In the genomic region with DNA sequence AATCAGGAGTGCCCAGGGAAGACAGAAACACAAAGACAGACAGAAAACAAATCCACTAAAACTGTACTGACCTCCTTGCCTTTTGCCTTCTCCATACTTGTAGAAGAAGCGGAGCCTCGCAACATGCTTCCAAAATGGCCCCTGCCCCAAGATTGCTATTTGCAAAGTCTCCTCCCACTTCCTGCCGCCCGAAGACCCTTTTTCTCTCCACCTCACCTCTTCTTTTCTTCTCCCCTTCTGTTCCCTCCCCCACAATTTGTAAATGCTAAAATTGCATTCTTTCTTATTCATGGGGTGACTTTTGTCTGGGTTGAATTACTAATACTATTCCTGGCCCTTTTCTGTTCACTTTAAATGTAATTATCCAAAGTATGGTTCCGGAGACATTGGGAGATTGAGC, we compare ENCODE assay signal across 11 cellular contexts. TPM values are rescaled to one million over a fixed set of nuclear protein-coding genes. Genes with fewer than 3 reads are reported as not detected.
DNase-seq lines count a peak whose midpoint lies in the region; ATAC-seq and TF ChIP-seq lines count a peak whose summit lies in the region.
"Had no signal": no experiment of that assay in that cellular context is flagged by ENCODE, and none has a peak within 500 bp of the region (broad histone marks: within the 10 kb centered on the region; RNA-seq: fewer than 3 reads in every experiment).

A gene with protein sequence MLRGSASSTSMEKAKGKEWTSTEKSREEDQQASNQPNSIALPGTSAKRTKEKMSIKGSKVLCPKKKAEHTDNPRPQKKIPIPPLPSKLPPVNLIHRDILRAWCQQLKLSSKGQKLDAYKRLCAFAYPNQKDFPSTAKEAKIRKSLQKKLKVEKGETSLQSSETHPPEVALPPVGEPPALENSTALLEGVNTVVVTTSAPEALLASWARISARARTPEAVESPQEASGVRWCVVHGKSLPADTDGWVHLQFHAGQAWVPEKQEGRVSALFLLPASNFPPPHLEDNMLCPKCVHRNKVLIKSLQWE (minus strand): TSS at position 154 of the 400 bp plus-strand sequence. CDS start 29 bp downstream, at position 125.

- H3K27ac ChIP-seq in brain microvascular endothelial cell (no peak within 1 kb of the TSS), right lobe of liver (peak within 1 kb of the TSS; percentile 63 to 94 (median 82)), SJCRH30 (no peak within 1 kb of the TSS)
- H3K27ac ChIP-seq: prostate gland had no signal

- H3K9me3 ChIP-seq in right lobe of liver (no peaks in the 10 kb centered on the region), SJCRH30 (replicated peaks) (no peaks in the 10 kb centered on the region)
- H3K9me3 ChIP-seq: prostate gland had no signal

- DNase-seq in activated CD4-positive, alpha-beta T cell treated with anti-CD3 and anti-CD28 coated beads for 36 hours, result no peak
- DNase-seq in activated CD4-positive, alpha-beta T cell treated with anti-CD3 and anti-CD28 coated beads, Interleukin-2, amount 50 U/mL, for 4 hours, result no peak
- DNase-seq in brain microvascular endothelial cell, result no peak
- DNase-seq in right lobe of liver, result no peak
- DNase-seq in stimulated activated naive CD8-positive, alpha-beta T cell treated with anti-CD3 and anti-CD28 coated beads, Interleukin-15, amount 100 ng/mL, for 72 hours, result no peak
- no peak for DNase-seq in NK-92 (lab: John Stamatoyannopoulos, UW; ENCODE audit: unreplicated experiment)
- DNase-seq in SJCRH30, result no peak
- DNase-seq: NCI-H345 had no signal

- no peak for TF ChIP-seq CTCF in brain microvascular endothelial cell (IDR thresholded peaks at IDR 0.05; ENCODE audit: low read depth, low read length, missing control alignments)
- no peak for TF ChIP-seq CTCF in right lobe of liver (IDR thresholded peaks at IDR 0.05)

- H3K36me3 ChIP-seq in brain microvascular endothelial cell (replicated peaks) (no peaks in the 10 kb centered on the region), right lobe of liver (no peaks in the 10 kb centered on the region), SJCRH30 (no peaks in the 10 kb centered on the region)
- H3K36me3 ChIP-seq: prostate gland had no signal

- intact Hi-C loops in activated CD4-positive, alpha-beta T cell treated with anti-CD3 and anti-CD28 coated beads for 36 hours (cut with DNase I, micrococcal nuclease), result no loop called here
- intact Hi-C loops in right lobe of liver (cut with DNase I), result no loop called here

- TF ChIP-seq POLR2A in right lobe of liver (IDR thresholded peaks at IDR 0.05), result no peak

- no peaks in the 10 kb centered on the region for H3K27me3 ChIP-seq in brain microvascular endothelial cell (replicated peaks)
- no peaks in the 10 kb centered on the region for H3K27me3 ChIP-seq in right lobe of liver
- no peaks in the 10 kb centered on the region for H3K27me3 ChIP-seq in SJCRH30

- peak within 1 kb of the TSS; percentile 57 for H3K4me3 ChIP-seq in brain microvascular endothelial cell (ENCODE audit: low read depth, low read length)
- peak within 1 kb of the TSS; percentile 34 to 56 (median 46) for H3K4me3 ChIP-seq in right lobe of liver
- H3K4me3 ChIP-seq in SJCRH30, result no peak within 1 kb of the TSS
- H3K4me3 ChIP-seq: prostate gland had no signal

- peaks cover 26% of the 10 kb centered on the region for H3K27me3 Mint-ChIP-seq in activated CD4-positive, alpha-beta T cell treated with anti-CD3 and anti-CD28 coated beads for 36 hours
- peaks cover 40% of the 10 kb centered on the region for H3K27me3 Mint-ChIP-seq in stimulated activated naive CD8-positive, alpha-beta T cell treated with anti-CD3 and anti-CD28 coated beads, Interleukin-15, amount 100 ng/mL, for 72 hours

- peaks cover 6% of the 10 kb centered on the region for H3K9me3 Mint-ChIP-seq in activated CD4-positive, alpha-beta T cell treated with anti-CD3 and anti-CD28 coated beads for 36 hours (ENCODE audit: low read depth)
- no peaks in the 10 kb centered on the region for H3K9me3 Mint-ChIP-seq in stimulated activated naive CD8-positive, alpha-beta T cell treated with anti-CD3 and anti-CD28 coated beads, Interleukin-15, amount 100 ng/mL, for 72 hours

- WGBS in right lobe of liver (ENCODE audit: insufficient coverage, low coverage, low lambda C conversion rate, missing lambda C conversion rate), result 62% methylated on average over 5 of the region's 5 CpGs

- POLR2A ChIA-PET in activated CD4-positive, alpha-beta T cell treated with anti-CD3 and anti-CD28 coated beads for 36 hours (lab: Charles Lee), result no interaction called here

- H3K4me1 ChIP-seq in right lobe of liver, result peaks cover 0 to 11% (median 0%) of the 10 kb centered on the region in 4 donors
- no peaks in the 10 kb centered on the region for H3K4me1 ChIP-seq in SJCRH30
- H3K4me1 ChIP-seq: prostate gland had no signal

- peaks cover 2% of the 10 kb centered on the region for H3K36me3 Mint-ChIP-seq in activated CD4-positive, alpha-beta T cell treated with anti-CD3 and anti-CD28 coated beads for 36 hours (ENCODE audit: low read depth)

- CTCF ChIA-PET in activated CD4-positive, alpha-beta T cell treated with anti-CD3 and anti-CD28 coated beads for 36 hours (lab: Charles Lee), result no interaction called here

- peak within 1 kb of the TSS; percentile 65 for H3K27ac Mint-ChIP-seq in activated CD4-positive, alpha-beta T cell treated with anti-CD3 and anti-CD28 coated beads for 36 hours
- no peak within 1 kb of the TSS for H3K27ac Mint-ChIP-seq in stimulated activated naive CD8-positive, alpha-beta T cell treated with anti-CD3 and anti-CD28 coated beads, Interleukin-15, amount 100 ng/mL, for 72 hours

- ATAC-seq in activated CD4-positive, alpha-beta T cell treated with anti-CD3 and anti-CD28 coated beads for 36 hours, result no peak
- ATAC-seq in right lobe of liver (no peak), HG03565 (IDR thresholded peaks at IDR 0.05; ENCODE audit: unreplicated experiment) (no peak)
- no peak for ATAC-seq in stimulated activated naive CD8-positive, alpha-beta T cell treated with anti-CD3 and anti-CD28 coated beads, Interleukin-15, amount 100 ng/mL, for 72 hours

- H3K4me3 Mint-ChIP-seq in activated CD4-positive, alpha-beta T cell treated with anti-CD3 and anti-CD28 coated beads for 36 hours, result peak within 1 kb of the TSS; percentile 69
- H3K4me3 Mint-ChIP-seq in stimulated activated naive CD8-positive, alpha-beta T cell treated with anti-CD3 and anti-CD28 coated beads, Interleukin-15, amount 100 ng/mL, for 72 hours, result peak within 1 kb of the TSS; percentile 74 to 93

- H3K4me1 Mint-ChIP-seq in activated CD4-positive, alpha-beta T cell treated with anti-CD3 and anti-CD28 coated beads for 36 hours, result peaks cover 13% of the 10 kb centered on the region
- peaks cover 22% of the 10 kb centered on the region for H3K4me1 Mint-ChIP-seq in stimulated activated naive CD8-positive, alpha-beta T cell treated with anti-CD3 and anti-CD28 coated beads, Interleukin-15, amount 100 ng/mL, for 72 hours

- in situ Hi-C loops in brain microvascular endothelial cell (cut with HindIII; ENCODE audit: low pct_ligation_motif_present, low sequenced_read_pairs), result no loop called here

RNA-seq across cellular contexts. Expression of the gene that starts here (rescaled TPM):
- 1 to 10 TPM; 1.5 TPM for total RNA-seq in activated CD4-positive, alpha-beta T cell treated with anti-CD3 and anti-CD28 coated beads for 36 hours
- 1 to 10 TPM in 1 of 6 experiments, under 1 TPM in 3, not detected in 2; 0.39 to 1.3 (median 0.65) TPM for total RNA-seq in right lobe of liver
- total RNA-seq in SJCRH30 (2014; rRNA removed; shearing (Covaris generic)), result not detected in 2 replicates
- total RNA-seq: subcutaneous adipose tissue had no signal

Comparison
In these comparisons a context has a peak if more than half of its experiments do, and no peak if none do; other contexts are left out.
1. H3K27ac ChIP-seq: peak in right lobe of liver (3 of 3); none in brain microvascular endothelial cell (single experiment) and SJCRH30 (single experiment).